In genomic region chr10:112785089-112785488, GRCh38 we compare ENCODE assay signal across 1 cellular context.
TF ChIP-seq lines count a peak whose summit lies in the region.

No MANE protein-coding gene starts in this region.

TF ChIP-seq in WTC11, 78 proteins besides CTCF, POLR2A, EP300 and RAD21 (continued from another document):
- TF ChIP-seq, protein P1, sequence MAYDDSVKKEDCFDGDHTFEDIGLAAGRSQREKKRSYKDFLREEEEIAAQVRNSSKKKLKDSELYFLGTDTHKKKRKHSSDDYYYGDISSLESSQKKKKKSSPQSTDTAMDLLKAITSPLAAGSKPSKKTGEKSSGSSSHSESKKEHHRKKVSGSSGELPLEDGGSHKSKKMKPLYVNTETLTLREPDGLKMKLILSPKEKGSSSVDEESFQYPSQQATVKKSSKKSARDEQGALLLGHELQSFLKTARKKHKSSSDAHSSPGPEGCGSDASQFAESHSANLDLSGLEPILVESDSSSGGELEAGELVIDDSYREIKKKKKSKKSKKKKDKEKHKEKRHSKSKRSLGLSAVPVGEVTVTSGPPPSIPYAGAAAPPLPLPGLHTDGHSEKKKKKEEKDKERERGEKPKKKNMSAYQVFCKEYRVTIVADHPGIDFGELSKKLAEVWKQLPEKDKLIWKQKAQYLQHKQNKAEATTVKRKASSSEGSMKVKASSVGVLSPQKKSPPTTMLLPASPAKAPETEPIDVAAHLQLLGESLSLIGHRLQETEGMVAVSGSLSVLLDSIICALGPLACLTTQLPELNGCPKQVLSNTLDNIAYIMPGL (CRISPR knock-in tag; IDR thresholded peaks at IDR 0.05): no peak
- TF ChIP-seq NFYB (CRISPR knock-in tag; conservative IDR thresholded peaks at IDR 0.05; ENCODE audit: low read depth) (no peak), GABPB1 (CRISPR knock-in tag; IDR thresholded peaks at IDR 0.05) (no peak), ZNF121 (CRISPR knock-in tag; IDR thresholded peaks at IDR 0.05) (no peak), AR (CRISPR knock-in tag; IDR thresholded peaks at IDR 0.05) (no peak), ZBTB21 (CRISPR knock-in tag; IDR thresholded peaks at IDR 0.05; ENCODE audit: borderline replicate concordance) (no peak), FOXK1 (CRISPR knock-in tag; IDR thresholded peaks at IDR 0.05) (no peak)
TF ChIP-seq in WTC11: peak in this region for 0.
